Comparison of ENCODE assay signal across 27 cellular contexts in genomic region chr12:89432396-89432795, GRCh38.
"Had no signal": no experiment of that assay in that cellular context is flagged by ENCODE, and none has a peak within 500 bp of the region (broad histone marks: within the 10 kb centered on the region; RNA-seq: fewer than 3 reads in every experiment).

No MANE protein-coding gene starts in this region.

- H3K36me3 ChIP-seq: lower lobe of right lung, pancreas, prostate gland, sigmoid colon, vagina had no signal

- H3K27me3 ChIP-seq: pancreas, sigmoid colon, spleen, tibial nerve, vagina had no signal

- H3K4me3 Mint-ChIP-seq: immature natural killer cell; naive thymus-derived CD8-positive, alpha-beta T cell; nephron; neural crest cell; stimulated activated memory B cell treated with anti-CD40 and anti-IgM and Interleukin-4, amounts not matched to agents 10 μg/mL and 1 μg/mL and 100 μg/mL, for 72 hours; stimulated activated naive CD8-positive, alpha-beta T cell treated with anti-CD3 and anti-CD28 coated beads, Interleukin-15, amount 100 ng/mL, for 72 hours; type B pancreatic cell had no signal

- ATAC-seq: left colon; left ventricle myocardium superior; naive thymus-derived CD8-positive, alpha-beta T cell; pancreas; right cardiac atrium; stimulated activated memory B cell treated with anti-CD40 and anti-IgM and Interleukin-4, amounts not matched to agents 10 μg/mL and 1 μg/mL and 100 μg/mL, for 72 hours; stimulated activated naive CD8-positive, alpha-beta T cell treated with anti-CD3 and anti-CD28 coated beads, Interleukin-15, amount 100 ng/mL, for 72 hours had no signal

- H3K27ac Mint-ChIP-seq: nephron; stimulated activated memory B cell treated with anti-CD40 and anti-IgM and Interleukin-4, amounts not matched to agents 10 μg/mL and 1 μg/mL and 100 μg/mL, for 72 hours; stimulated activated naive CD8-positive, alpha-beta T cell treated with anti-CD3 and anti-CD28 coated beads, Interleukin-15, amount 100 ng/mL, for 72 hours; type B pancreatic cell had no signal

- H3K4me3 ChIP-seq: lower lobe of right lung, pancreas, prostate gland, sigmoid colon, spleen, tibial nerve, vagina had no signal

- H3K9me3 ChIP-seq: lower lobe of right lung, pancreas, prostate gland, sigmoid colon, spleen, tibial nerve, vagina had no signal

- H3K9me3 Mint-ChIP-seq: immature natural killer cell; stimulated activated memory B cell treated with anti-CD40 and anti-IgM and Interleukin-4, amounts not matched to agents 10 μg/mL and 1 μg/mL and 100 μg/mL, for 72 hours had no signal

- H3K27ac ChIP-seq: lower lobe of right lung, pancreas, prostate gland, sigmoid colon, spleen, tibial nerve, vagina had no signal

- H3K4me1 ChIP-seq: pancreas, prostate gland, sigmoid colon, tibial nerve, vagina had no signal

- H3K4me1 Mint-ChIP-seq: nephron had no signal

- H3K27me3 Mint-ChIP-seq: naive thymus-derived CD8-positive, alpha-beta T cell; stimulated activated memory B cell treated with anti-CD40 and anti-IgM and Interleukin-4, amounts not matched to agents 10 μg/mL and 1 μg/mL and 100 μg/mL, for 72 hours; stimulated activated naive CD8-positive, alpha-beta T cell treated with anti-CD3 and anti-CD28 coated beads, Interleukin-15, amount 100 ng/mL, for 72 hours; type B pancreatic cell had no signal

- DNase-seq: hypothalamus; immature natural killer cell; kidney; left colon; left ventricle myocardium superior; lower lobe of right lung; mammary epithelial cell; mesenchymal stem cell; naive thymus-derived CD8-positive, alpha-beta T cell; nucleus accumbens; pancreas; retina; right cardiac atrium; sigmoid colon; small intestine; spleen; stimulated activated CD4-positive, alpha-beta T cell treated with anti-CD3 and anti-CD28 coated beads, Interleukin-4, amount 100 ng/mL, for 24 hours; stimulated activated naive CD4-positive, alpha-beta T cell treated with Interleukin-2 at 50 U/mL for 16 hours; stimulated activated naive CD8-positive, alpha-beta T cell treated with anti-CD3 and anti-CD28 coated beads, Interleukin-15, amount 100 ng/mL, for 72 hours; substantia nigra had no signal
